Comparison of ENCODE assay signal across 8 cellular contexts in the genomic region with DNA sequence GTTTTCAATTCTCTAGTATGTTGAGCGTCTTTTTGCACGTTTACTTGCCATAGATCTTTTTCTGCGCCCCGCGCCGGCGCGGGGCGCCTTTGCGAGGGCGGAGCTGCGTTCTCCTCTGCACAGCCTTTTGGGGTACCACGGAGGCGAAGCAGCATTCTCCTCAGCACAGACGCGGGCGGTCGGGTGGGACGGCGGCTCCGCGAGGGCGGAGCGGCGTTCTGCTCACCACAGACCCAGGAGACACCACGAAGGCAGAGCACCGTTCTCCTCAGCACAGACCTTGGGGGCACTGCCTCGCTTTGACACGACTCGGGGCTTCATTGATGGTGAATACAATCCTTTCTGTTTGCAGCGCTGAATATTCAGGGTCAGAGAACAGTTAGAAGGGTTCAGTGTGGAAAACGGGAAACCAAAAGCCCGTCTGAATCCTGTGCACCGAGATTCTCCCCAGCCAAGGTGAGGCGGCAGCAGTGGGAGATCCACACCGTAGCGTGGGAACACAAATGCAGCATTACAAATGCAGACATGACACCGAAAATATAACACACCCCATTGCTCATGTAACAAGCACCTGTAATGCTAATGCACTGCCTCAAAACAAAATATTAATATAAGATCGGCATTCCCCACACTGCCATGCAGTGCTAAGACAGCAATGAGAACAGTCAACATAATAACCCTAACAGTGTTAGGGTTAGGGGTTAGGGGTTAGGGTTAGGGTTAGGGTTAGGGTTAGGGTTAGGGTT.
A peak's percentile ranks its signal among the peaks of the same experiment; 100 is the strongest.
DNase-seq lines count a peak whose midpoint lies in the region; ATAC-seq and TF ChIP-seq lines count a peak whose summit lies in the region.
"Not testable (repeated sequence)": the region's sequence is repeated elsewhere in the genome, so short reads cannot be mapped to it uniquely, and the experiment has no call there.

No MANE protein-coding gene starts in this region.

- H3K4me3 ChIP-seq in A673 (ENCODE audit: low read depth, low read length, poor library complexity, severe bottlenecking); HEK293 (ENCODE audit: low read depth, low read length); Panc1 (ENCODE audit: low read depth in 2 of 2, low read length in 2 of 2); choroid plexus epithelial cell (ENCODE audit: low read depth, low read length): not testable (repeated sequence)

- H3K27me3 Mint-ChIP-seq in activated naive CD4-positive, alpha-beta T cell treated with anti-CD3 and anti-CD28 coated beads, Interleukin-2, amount 50 U/mL, for 24 hours = not testable (repeated sequence)

- in situ Hi-C loops in Panc1 (cut with HindIII; ENCODE audit: low pct_unique_long_range_greater_than_20kb, low sequenced_read_pairs) = not testable (repeated sequence)

- intact Hi-C loops in A673 (cut with micrococcal nuclease; ENCODE audit: unreplicated experiment); Panc1 (cut with micrococcal nuclease; ENCODE audit: unreplicated experiment); Right ventricle myocardium inferior (cut with DNase I): not testable (repeated sequence)

- not testable (repeated sequence) for H3K4me1 Mint-ChIP-seq in activated naive CD4-positive, alpha-beta T cell treated with anti-CD3 and anti-CD28 coated beads, Interleukin-2, amount 50 U/mL, for 24 hours

- TF ChIP-seq CTCF in A673 (conservative IDR thresholded peaks at IDR 0.05; ENCODE audit: low read depth, low read length); HEK293 (tag by site-specific recombination; IDR thresholded peaks at IDR 0.05); Panc1 (IDR thresholded peaks at IDR 0.05); choroid plexus epithelial cell (conservative IDR thresholded peaks at IDR 0.05; ENCODE audit: low read depth, low read length); omental fat pad (IDR thresholded peaks at IDR 0.05): not testable (repeated sequence)

- not testable (repeated sequence) for H3K36me3 Mint-ChIP-seq in activated naive CD4-positive, alpha-beta T cell treated with anti-CD3 and anti-CD28 coated beads, Interleukin-2, amount 50 U/mL, for 24 hours

- not testable (repeated sequence) for BruUV-seq in A673 (replicated peaks; lab: Mats Ljungman, UMichigan); Panc1 (replicated peaks; lab: Mats Ljungman, UMichigan)

- H3K9me3 ChIP-seq in A673 (ENCODE audit: low read depth, low read length, poor library complexity, severe bottlenecking); HEK293 (ENCODE audit: control insufficient read depth, insufficient read depth, low read depth, low read length); Panc1 (ENCODE audit: control insufficient read depth, insufficient read depth, low read depth, low read length): not testable (repeated sequence)

- ATAC-seq in Panc1 (peak; percentile 45; the same call in 1 of the 2 replicates), Right ventricle myocardium inferior (peak; percentile 26), omental fat pad (ENCODE audit: low FRiP score) (peak; percentile 10)

- not testable (repeated sequence) for H3K27me3 ChIP-seq in A673 (replicated peaks; ENCODE audit: insufficient read depth, low read depth, low read length, poor library complexity); Panc1 (ENCODE audit: control insufficient read depth, insufficient read depth, low read length)

- not testable (repeated sequence) for H3K36me3 ChIP-seq in A673 (ENCODE audit: insufficient read depth, low read length, poor library complexity, severe bottlenecking); HEK293 (ENCODE audit: control insufficient read depth in 2 of 2, insufficient read depth in 1 of 2, low read length in 2 of 2); Panc1 (ENCODE audit: control insufficient read depth, insufficient read depth, low read length)

- not testable (repeated sequence) for H3K4me1 ChIP-seq in A673 (ENCODE audit: insufficient read depth, low read length, poor library complexity, severe bottlenecking); HEK293 (ENCODE audit: control insufficient read depth, insufficient read depth, low read length); Panc1 (ENCODE audit: control insufficient read depth, insufficient read depth, low read length)

- H3K27ac ChIP-seq in A673 (ENCODE audit: low read depth, low read length, poor library complexity, severe bottlenecking); HEK293 (ENCODE audit: extremely low read depth, low read depth, low read length); Panc1 (ENCODE audit: low read length): not testable (repeated sequence)

- CTCF ChIA-PET in A673 (lab: Charles Lee); HEK293 (lab: Yijun Ruan, JAX); Panc1 (lab: Charles Lee): not testable (repeated sequence)

- H3K9me3 Mint-ChIP-seq in activated naive CD4-positive, alpha-beta T cell treated with anti-CD3 and anti-CD28 coated beads, Interleukin-2, amount 50 U/mL, for 24 hours = not testable (repeated sequence)

- peak overlapping the region; percentile 41 for H3K27ac Mint-ChIP-seq in activated naive CD4-positive, alpha-beta T cell treated with anti-CD3 and anti-CD28 coated beads, Interleukin-2, amount 50 U/mL, for 24 hours

- POLR2A ChIA-PET in A673 (lab: Charles Lee; ENCODE audit: low non-redundant PET); HEK293 (lab: Yijun Ruan, JAX); Panc1 (lab: Charles Lee): not testable (repeated sequence)

- H3K4me3 Mint-ChIP-seq in activated naive CD4-positive, alpha-beta T cell treated with anti-CD3 and anti-CD28 coated beads, Interleukin-2, amount 50 U/mL, for 24 hours = not testable (repeated sequence)

- peak; percentile 1 for DNase-seq in A673 (ENCODE audit: low spot score)
- DNase-seq in Panc1 (ENCODE audit: low read depth, low spot score); Right ventricle myocardium inferior (ENCODE audit: missing footprints); omental fat pad (ENCODE audit: low spot score): not testable (repeated sequence)
- peak; percentile 6 for DNase-seq in choroid plexus epithelial cell (ENCODE audit: low read depth)
- peak; percentile 18 for DNase-seq in left kidney (ENCODE audit: low read depth, low spot score)

TF ChIP-seq in HEK293, 187 proteins besides CTCF, POLR2A, EP300 and RAD21:
- TF ChIP-seq ZBTB48 (tag by site-specific recombination; IDR thresholded peaks at IDR 0.05) (0 out of 2 replicates have a peak, but pooled peaks have one; percentile 30), ZNF501 (tag by site-specific recombination; IDR thresholded peaks at IDR 0.05) (0 out of 2 replicates have a peak, but pooled peaks have one; percentile 34)
